19 cellular contexts compared by ENCODE assay signal in the genomic region with DNA sequence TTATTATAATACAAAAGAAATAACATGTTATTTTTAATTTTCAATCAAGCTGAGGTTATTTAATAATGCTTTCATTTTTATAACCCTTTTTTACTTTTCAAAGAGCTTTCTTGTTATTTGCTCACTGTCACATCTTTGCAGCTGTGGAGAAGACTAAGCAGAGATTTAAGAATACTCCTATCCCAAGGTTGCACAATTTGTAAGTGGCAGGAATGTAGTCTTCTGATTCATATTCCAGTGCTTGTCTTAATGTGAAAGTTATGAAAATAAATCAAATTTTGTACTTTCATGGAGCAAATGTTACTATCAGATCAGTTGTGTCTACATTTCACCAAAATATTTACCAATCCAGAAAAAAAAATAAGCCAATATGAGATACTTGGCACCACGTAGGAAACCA.
"Had no signal": no experiment of that assay in that cellular context is flagged by ENCODE, and none has a peak within 500 bp of the region (broad histone marks: within the 10 kb centered on the region; RNA-seq: fewer than 3 reads in every experiment).

No MANE protein-coding gene starts in this region.

- DNase-seq: KBM-7, MM.1S, NCI-H1092 treated with DMSO at 0.1 percent for 48 hours, NCI-H1436, NCI-H187, NCI-H2029, NCI-H2081 treated with DMSO at 0.1 percent for 48 hours, NCI-H2171, NCI-H226, NCI-H446, NCI-H510A, NCI-H524 treated with DMSO at 0.1 percent for 48 hours, NCI-H69, NCI-H774, RPMI8226, SHP77 treated with DMSO at 0.1 percent for 48 hours, SJCRH30 had no signal

- H3K27me3 ChIP-seq: SJCRH30 had no signal

- H3K4me1 ChIP-seq: SJCRH30 had no signal

- H3K4me3 ChIP-seq: SJCRH30, SK-N-MC had no signal

- H3K9me3 ChIP-seq: SJCRH30 had no signal

- H3K27ac ChIP-seq: HL-60, SJCRH30, SK-N-MC had no signal

- H3K36me3 ChIP-seq: SJCRH30 had no signal
